9 cellular contexts compared by ENCODE assay signal in the genomic region with DNA sequence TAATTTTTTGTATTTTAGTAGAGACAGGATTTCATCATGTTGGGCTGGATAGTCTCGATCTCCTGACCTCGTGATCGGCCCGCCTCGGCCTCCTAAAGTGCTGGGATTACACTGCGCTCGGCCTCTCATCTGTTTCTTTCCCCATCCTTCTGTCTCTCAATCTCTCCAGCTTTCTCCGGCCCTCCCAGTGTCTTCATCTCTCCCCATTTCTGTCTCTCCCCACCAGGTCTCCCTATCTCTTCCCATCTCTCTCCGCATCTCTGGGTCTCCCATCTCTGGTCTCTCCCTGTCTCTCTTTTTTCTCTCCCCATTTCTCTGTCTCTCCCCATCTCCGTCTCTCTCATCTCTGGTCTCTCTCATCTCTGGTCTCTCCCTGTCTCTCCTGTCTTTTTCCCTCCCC. TPM values are rescaled to one million over a fixed set of nuclear protein-coding genes. Genes with fewer than 3 reads are reported as not detected.
DNase-seq lines count a peak whose midpoint lies in the region; ATAC-seq, FAIRE-seq and TF ChIP-seq lines count a peak whose summit lies in the region.
"Had no signal": no experiment of that assay in that cellular context is flagged by ENCODE, and none has a peak within 500 bp of the region (broad histone marks: within the 10 kb centered on the region; RNA-seq: fewer than 3 reads in every experiment).

No MANE protein-coding gene starts in this region.

- no peak for TF ChIP-seq POLR2A in GM12892 (IDR thresholded peaks at IDR 0.05; ENCODE audit: low read depth, low read length)

- intact Hi-C loops in lower lobe of right lung (cut with DNase I) = no loop called here

- peak overlapping the region; percentile 38; the same call in 1 of the 2 replicates for H3K27ac ChIP-seq in BLaER1
- no peak overlapping the region for H3K27ac ChIP-seq in SJSA1
- no peak overlapping the region for H3K27ac ChIP-seq in lower lobe of right lung

- no peaks in the 10 kb centered on the region for H4K20me1 ChIP-seq in BLaER1

- H3K27me3 ChIP-seq in BLaER1 = no peaks in the 10 kb centered on the region
- H3K27me3 ChIP-seq in SJSA1 (replicated peaks) = no peaks in the 10 kb centered on the region
- H3K27me3 ChIP-seq in lower lobe of right lung (ENCODE audit: low read depth) = no peaks in the 10 kb centered on the region

- no peak for ATAC-seq in lower lobe of right lung

- H3K36me3 ChIP-seq in BLaER1 = no peaks in the 10 kb centered on the region
- no peaks in the 10 kb centered on the region for H3K36me3 ChIP-seq in SJSA1
- H3K36me3 ChIP-seq in lower lobe of right lung = no peaks in the 10 kb centered on the region

- H3K4me3 ChIP-seq in BLaER1 = peak overlapping the region; percentile 64
- peak overlapping the region; percentile 23 for H3K4me3 ChIP-seq in SJSA1
- H3K4me3 ChIP-seq in lower lobe of right lung = peak overlapping the region; percentile 29

- H3K4me1 ChIP-seq in BLaER1 = peaks cover 65% of the 10 kb centered on the region
- peaks cover 9% of the 10 kb centered on the region; the same call in 1 of the 2 replicates for H3K4me1 ChIP-seq in SJSA1 (replicated peaks)
- peaks cover 14% of the 10 kb centered on the region for H3K4me1 ChIP-seq in lower lobe of right lung

- no peaks in the 10 kb centered on the region for H3K9me3 ChIP-seq in BLaER1
- H3K9me3 ChIP-seq in SJSA1 (replicated peaks) = no peaks in the 10 kb centered on the region
- no peaks in the 10 kb centered on the region for H3K9me3 ChIP-seq in lower lobe of right lung

- DNase-seq in SJSA1 (ENCODE audit: low read depth in 1 of 2, low spot score in 2 of 2) = no peak
- no peak for DNase-seq in lower lobe of right lung
- DNase-seq in effector CD8-positive, alpha-beta T cell (lab: John Stamatoyannopoulos, UW) = no peak
- no peak for DNase-seq in NCI-H69 (lab: John Stamatoyannopoulos, UW)
- no peak for DNase-seq in GM12892 (ENCODE audit: insufficient read length)

- TF ChIP-seq CTCF in lower lobe of right lung (IDR thresholded peaks at IDR 0.05) = no peak

- FAIRE-seq in GM12892 (lab: Jason Lieb, UNC) = no peak
- FAIRE-seq: D721Med had no signal

- H3K4me2 ChIP-seq in BLaER1 = peak overlapping the region; percentile 90

- H3K9ac ChIP-seq in BLaER1 = peak overlapping the region; percentile 60; the same call in 1 of the 2 replicates

RNA-seq across cellular contexts. Expression of gene NFIX, which starts 12.2 kb away (rescaled TPM):
- 9.4 and 10.9 TPM in 2 replicates for total RNA-seq in SJSA1 (2014; rRNA removed; shearing (Covaris generic))
- total RNA-seq in lower lobe of right lung = 146 TPM
- 0.55 TPM for polyA plus RNA-seq in GM12892 (2012; ENCODE audit: missing spikeins)

RNA-seq across cellular contexts. Expression of gene DAND5, which starts 13.7 kb away (rescaled TPM):
- total RNA-seq in SJSA1 (2014; rRNA removed; shearing (Covaris generic)) = 0.41 TPM in 1 of 2 replicates, not detected in the other
- total RNA-seq in lower lobe of right lung = 0.32 TPM
- 0.32 TPM for polyA plus RNA-seq in GM12892 (2012; ENCODE audit: missing spikeins)
- total RNA-seq: aorta had no signal
- polyA plus RNA-seq: immature natural killer cell had no signal

RNA-seq across cellular contexts. Expression of gene GADD45GIP1, which starts 26.1 kb away (rescaled TPM):
- 75.7 and 84.3 TPM in 2 replicates for total RNA-seq in SJSA1 (2014; rRNA removed; shearing (Covaris generic))
- 14.8 TPM for total RNA-seq in lower lobe of right lung
- 30.6 TPM for polyA plus RNA-seq in GM12892 (2012; ENCODE audit: missing spikeins)

RNA-seq across cellular contexts. Expression of gene RAD23A, which starts 37.4 kb away (rescaled TPM):
- 145 and 164 TPM in 2 replicates for total RNA-seq in SJSA1 (2014; rRNA removed; shearing (Covaris generic))
- 93.3 TPM for total RNA-seq in lower lobe of right lung
- 80.1 TPM for polyA plus RNA-seq in GM12892 (2012; ENCODE audit: missing spikeins)

RNA-seq across cellular contexts. Expression of gene CALR, which starts 44.7 kb away (rescaled TPM):
- total RNA-seq in SJSA1 (2014; rRNA removed; shearing (Covaris generic)) = 1,330 and 1,700 TPM in 2 replicates
- 872 TPM for total RNA-seq in lower lobe of right lung
- polyA plus RNA-seq in GM12892 (2012; ENCODE audit: missing spikeins) = 511 TPM

Comparison
In these comparisons a context has a peak if more than half of its experiments do, and no peak if none do; other contexts are left out.
1. RNA of gene NFIX, which starts 12.2 kb away (total RNA-seq): 146 TPM in lower lobe of right lung (single experiment); 9.4 to 10.9 TPM in SJSA1; every median in the first group is over 10 times any median in the second.
2. Peak in every context shown above with its lines, with median percentiles within 50 percentile points of each other: H3K4me3 ChIP-seq.